Comparison of ENCODE assay signal across 13 cellular contexts in genomic region chr2:147636238-147636887, GRCh38.
A peak's percentile ranks its signal among the peaks of the same experiment; 100 is the strongest.
DNase-seq lines count a peak whose midpoint lies in the region; ATAC-seq and TF ChIP-seq lines count a peak whose summit lies in the region.
"Had no signal": no experiment of that assay in that cellular context is flagged by ENCODE, and none has a peak within 500 bp of the region (broad histone marks: within the 10 kb centered on the region; RNA-seq: fewer than 3 reads in every experiment).

No MANE protein-coding gene starts in this region.

- H3K4ac ChIP-seq in neuronal stem cell (ENCODE audit: low read length): no peak overlapping the region

- no peak overlapping the region for H3K14ac ChIP-seq in neuronal stem cell (ENCODE audit: low read length)

- H2BK5ac ChIP-seq in neuronal stem cell (ENCODE audit: low read length): no peak overlapping the region

- WGBS in neuronal stem cell (ENCODE audit: extremely low coverage in 2 of 2, insufficient read length in 2 of 2, insufficient replicate concordance in 1 of 2), 2 donors: no CpG with 5 or more reads among the region's 9 CpGs

- no peaks in the 10 kb centered on the region for H3K4me1 ChIP-seq in neuronal stem cell (ENCODE audit: control insufficient read depth in 2 of 2, insufficient read depth in 1 of 2, low read depth in 1 of 2, low read length in 2 of 2)

- H3K9me3 Mint-ChIP-seq in nephron progenitor cell: no peaks in the 10 kb centered on the region
- no peaks in the 10 kb centered on the region for H3K9me3 Mint-ChIP-seq in activated T-helper 2 cell treated with anti-CD3 and anti-CD28 coated beads, Interferon-gamma antibody, Interleukin-2, Interleukin-4, amounts not matched to agents 10 μg/mL and 5 μg/mL and 100 μg/mL, durations not matched to agents 14 hours and 24 hours and 36 hours
- H3K9me3 Mint-ChIP-seq: CD4-positive, alpha-beta memory T cell had no signal

- no peak overlapping the region for H3K9ac ChIP-seq in neuronal stem cell (ENCODE audit: low read depth, low read length, poor library complexity)

- no peaks in the 10 kb centered on the region for H3K79me1 ChIP-seq in neuronal stem cell (ENCODE audit: low read depth, low read length)

- DNase-seq in AG08396 (ENCODE audit: low spot score) (peak; percentile 6), HT-29 (ENCODE audit: low spot score) (peak; percentile 24), amniotic epithelial cell (ENCODE audit: low read depth) (peak; percentile 94), left colon (no peak), neuronal stem cell (ENCODE audit: low spot score) (no peak), nephron progenitor cell (no peak), cerebellar cortex (ENCODE audit: low spot score) (no peak)
- no peak for DNase-seq in activated T-helper 2 cell treated with anti-CD3 and anti-CD28 coated beads, Interferon-gamma antibody, Interleukin-2, Interleukin-4, amounts not matched to agents 10 μg/mL and 5 μg/mL and 100 μg/mL, durations not matched to agents 14 hours and 24 hours and 36 hours (ENCODE audit: low spot score)
- DNase-seq: CD4-positive, alpha-beta memory T cell; NCI-H345; stimulated activated CD4-positive, alpha-beta T cell treated with anti-CD3 and anti-CD28 coated beads, Interleukin-2, amount 100 ng/mL, for 24 hours; T-helper 9 cell had no signal

- no peak overlapping the region for H2BK12ac ChIP-seq in neuronal stem cell (ENCODE audit: low read length)

- no peaks in the 10 kb centered on the region for H3K27me3 Mint-ChIP-seq in nephron progenitor cell (ENCODE audit: low read depth, poor library complexity)
- no peaks in the 10 kb centered on the region for H3K27me3 Mint-ChIP-seq in activated T-helper 2 cell treated with anti-CD3 and anti-CD28 coated beads, Interferon-gamma antibody, Interleukin-2, Interleukin-4, amounts not matched to agents 10 μg/mL and 5 μg/mL and 100 μg/mL, durations not matched to agents 14 hours and 24 hours and 36 hours (ENCODE audit: low read depth)

- no peaks in the 10 kb centered on the region for H3K36me3 ChIP-seq in neuronal stem cell (replicated peaks in 1 of 2; ENCODE audit: control insufficient read depth in 2 of 2, insufficient read depth in 2 of 2, low read length in 2 of 2)
- H3K36me3 ChIP-seq: suprapubic skin had no signal

- no peak overlapping the region for H2AK5ac ChIP-seq in neuronal stem cell (ENCODE audit: low read depth, low read length)

- peak; percentile 8 for ATAC-seq in left colon

- no peak overlapping the region for H2BK15ac ChIP-seq in neuronal stem cell (ENCODE audit: low read length)

- H3K4me2 ChIP-seq in neuronal stem cell (ENCODE audit: insufficient read depth, low read length, poor library complexity, severe bottlenecking): no peak overlapping the region

- no peak overlapping the region for H3K4me3 ChIP-seq in neuronal stem cell (ENCODE audit: low read length in 2 of 2)
- H3K4me3 ChIP-seq: suprapubic skin had no signal

- no peak overlapping the region for H3K4me3 Mint-ChIP-seq in nephron progenitor cell
- no peak overlapping the region for H3K4me3 Mint-ChIP-seq in activated T-helper 2 cell treated with anti-CD3 and anti-CD28 coated beads, Interferon-gamma antibody, Interleukin-2, Interleukin-4, amounts not matched to agents 10 μg/mL and 5 μg/mL and 100 μg/mL, durations not matched to agents 14 hours and 24 hours and 36 hours (ENCODE audit: low read depth)
- H3K4me3 Mint-ChIP-seq: CD4-positive, alpha-beta memory T cell had no signal

- peaks cover 0 to 3% of the 10 kb centered on the region in 2 donors for H3K9me3 ChIP-seq in neuronal stem cell (replicated peaks in 1 of 2; ENCODE audit: control insufficient read depth in 2 of 2, insufficient read depth in 1 of 2, low read depth in 1 of 2, low read length in 2 of 2)
- H3K9me3 ChIP-seq: suprapubic skin had no signal

- no peaks in the 10 kb centered on the region for H3K36me3 Mint-ChIP-seq in nephron progenitor cell (ENCODE audit: low read depth)
- no peaks in the 10 kb centered on the region for H3K36me3 Mint-ChIP-seq in activated T-helper 2 cell treated with anti-CD3 and anti-CD28 coated beads, Interferon-gamma antibody, Interleukin-2, Interleukin-4, amounts not matched to agents 10 μg/mL and 5 μg/mL and 100 μg/mL, durations not matched to agents 14 hours and 24 hours and 36 hours (ENCODE audit: low read depth)
- H3K36me3 Mint-ChIP-seq: CD4-positive, alpha-beta memory T cell had no signal

- no peak overlapping the region for H4K8ac ChIP-seq in neuronal stem cell (ENCODE audit: low read depth, low read length)

- H3K18ac ChIP-seq in neuronal stem cell (ENCODE audit: low read length): no peak overlapping the region

- H3K4me1 Mint-ChIP-seq in nephron progenitor cell: peaks cover 14% of the 10 kb centered on the region
- peaks cover 19% of the 10 kb centered on the region for H3K4me1 Mint-ChIP-seq in activated T-helper 2 cell treated with anti-CD3 and anti-CD28 coated beads, Interferon-gamma antibody, Interleukin-2, Interleukin-4, amounts not matched to agents 10 μg/mL and 5 μg/mL and 100 μg/mL, durations not matched to agents 14 hours and 24 hours and 36 hours (ENCODE audit: low read depth)

- intact Hi-C loops in left colon (cut with DNase I, micrococcal nuclease): no loop called here
- intact Hi-C loops in activated T-helper 2 cell treated with anti-CD3 and anti-CD28 coated beads, Interferon-gamma antibody, Interleukin-2, Interleukin-4, amounts not matched to agents 10 μg/mL and 5 μg/mL and 100 μg/mL, durations not matched to agents 14 hours and 24 hours and 36 hours (cut with micrococcal nuclease): no loop called here

- no peak for TF ChIP-seq CTCF in nephron progenitor cell (IDR thresholded peaks at IDR 0.05)

- no peak overlapping the region for H3K27ac ChIP-seq in neuronal stem cell (replicated peaks; ENCODE audit: low read length)
- H3K27ac ChIP-seq: suprapubic skin had no signal

- H4K91ac ChIP-seq in neuronal stem cell (ENCODE audit: low read depth, low read length, poor library complexity): no peak overlapping the region

- H2BK120ac ChIP-seq in neuronal stem cell (ENCODE audit: low read depth, low read length): no peak overlapping the region

- no peak overlapping the region for H3K23ac ChIP-seq in neuronal stem cell (ENCODE audit: low read depth, low read length, poor library complexity)

- H3K27ac Mint-ChIP-seq in nephron progenitor cell: no peak overlapping the region
- no peak overlapping the region for H3K27ac Mint-ChIP-seq in activated T-helper 2 cell treated with anti-CD3 and anti-CD28 coated beads, Interferon-gamma antibody, Interleukin-2, Interleukin-4, amounts not matched to agents 10 μg/mL and 5 μg/mL and 100 μg/mL, durations not matched to agents 14 hours and 24 hours and 36 hours

- H3K27me3 ChIP-seq in neuronal stem cell (ENCODE audit: control insufficient read depth in 3 of 3, insufficient read depth in 3 of 3, low read depth in 1 of 3, low read length in 3 of 3): no peaks in the 10 kb centered on the region
- H3K27me3 ChIP-seq: suprapubic skin had no signal

- no peak overlapping the region for H2AFZ ChIP-seq in neuronal stem cell (ENCODE audit: low read length)

Comparison
In these comparisons a context has a peak if more than half of its experiments do, and no peak if none do; other contexts are left out.
1. DNase-seq: peak in AG08396 (single experiment), HT-29 (single experiment) and amniotic epithelial cell (single experiment); none in left colon (0 of 2), neuronal stem cell (single experiment), nephron progenitor cell (single experiment), activated T-helper 2 cell treated with anti-CD3 and anti-CD28 coated beads, Interferon-gamma antibody, Interleukin-2, Interleukin-4, amounts not matched to agents 10 μg/mL and 5 μg/mL and 100 μg/mL, durations not matched to agents 14 hours and 24 hours and 36 hours (single experiment) and cerebellar cortex (single experiment).